Comparison of ENCODE assay signal across 22 cellular contexts in genomic region chr13:50668882-50669281, GRCh38.
DNase-seq lines count a peak whose midpoint lies in the region; ATAC-seq and TF ChIP-seq lines count a peak whose summit lies in the region.
"Had no signal": no experiment of that assay in that cellular context is flagged by ENCODE, and none has a peak within 500 bp of the region (broad histone marks: within the 10 kb centered on the region; RNA-seq: fewer than 3 reads in every experiment).

No MANE protein-coding gene starts in this region.

- H2AFZ ChIP-seq in OCI-LY7 (ENCODE audit: low read length): no peak overlapping the region
- H2AFZ ChIP-seq: GM23248 had no signal

- H3K4me3 ChIP-seq in HEK293 (ENCODE audit: low read depth, low read length): no peak overlapping the region
- H3K4me3 ChIP-seq in OCI-LY7 (ENCODE audit: low read depth, low read length, poor library complexity, severe bottlenecking): no peak overlapping the region
- H3K4me3 ChIP-seq: GM12878, GM23248 had no signal

- no peaks in the 10 kb centered on the region for H4K20me1 ChIP-seq in OCI-LY7 (ENCODE audit: insufficient read depth, low read length)

- peak; percentile 11 for DNase-seq in NCI-H1105 treated with DMSO at 0.1 percent for 48 hours (lab: John Stamatoyannopoulos, UW)
- DNase-seq in NCI-H1105 (lab: John Stamatoyannopoulos, UW): no peak
- peak; percentile 32 for DNase-seq in OCI-LY7 (ENCODE audit: low spot score)
- peak; percentile 17 for DNase-seq in pons (ENCODE audit: low spot score)
- DNase-seq in NCI-H510A (lab: John Stamatoyannopoulos, UW): no peak
- DNase-seq: 8988T; Calu3; CD4-positive, alpha-beta memory T cell; DMS79 treated with DMSO at 0.1 percent for 48 hours; GDM1; GM23248; KBM-7; NCI-H1930; NCI-H226; NCI-H526 treated with DMSO at 0.1 percent for 48 hours; PC-3 had no signal

- H3K27ac ChIP-seq in HEK293 (ENCODE audit: extremely low read depth, low read depth, low read length) (no peak overlapping the region), OCI-LY7 (ENCODE audit: low read depth, low read length, poor library complexity, severe bottlenecking) (no peak overlapping the region)
- H3K27ac ChIP-seq: GM23248, RWPE1 had no signal

- TF ChIP-seq CTCF in HEK293 (tag by site-specific recombination; IDR thresholded peaks at IDR 0.05) (no peak), OCI-LY7 (conservative IDR thresholded peaks at IDR 0.05; ENCODE audit: low read length) (no peak)

- intact Hi-C loops in OCI-LY7 (cut with micrococcal nuclease; ENCODE audit: unreplicated experiment): no loop called here

- H3K9me2 ChIP-seq in OCI-LY7 (ENCODE audit: insufficient read depth, low read length): no peaks in the 10 kb centered on the region

- no peak for ATAC-seq in HG03159 (IDR thresholded peaks at IDR 0.05; ENCODE audit: unreplicated experiment)
- no peak for ATAC-seq in GM18502 (IDR thresholded peaks at IDR 0.05; ENCODE audit: poor library complexity, unreplicated experiment)
- ATAC-seq: GM12878, HCT116, PC-3 had no signal

- H3K4me1 ChIP-seq in HEK293 (ENCODE audit: control insufficient read depth, insufficient read depth, low read length) (no peaks in the 10 kb centered on the region; the same call in 1 of the 2 replicates), OCI-LY7 (ENCODE audit: insufficient read depth, low read length, poor library complexity, severe bottlenecking) (no peaks in the 10 kb centered on the region)

- no peaks in the 10 kb centered on the region for H3K36me3 ChIP-seq in HEK293 (ENCODE audit: control insufficient read depth in 2 of 2, insufficient read depth in 1 of 2, low read length in 2 of 2)
- H3K36me3 ChIP-seq in OCI-LY7 (ENCODE audit: insufficient read depth, low read length): no peaks in the 10 kb centered on the region

- H3K9me3 ChIP-seq in HEK293 (ENCODE audit: control insufficient read depth, insufficient read depth, low read depth, low read length) (no peaks in the 10 kb centered on the region), OCI-LY7 (ENCODE audit: low read length) (no peaks in the 10 kb centered on the region)

- CTCF ChIA-PET in HEK293 (lab: Yijun Ruan, JAX): interaction anchor here (0.6 kb wide), 1 partner anchor 91 kb away, joined by 3 read pairs; no protein-coding TSS in a partner anchor
- CTCF ChIA-PET in OCI-LY7 (lab: Charles Lee; ENCODE audit: unreplicated experiment): no interaction called here

- no peak overlapping the region for H3K4me2 ChIP-seq in OCI-LY7 (ENCODE audit: low read length)

- H3K79me2 ChIP-seq in OCI-LY7 (ENCODE audit: insufficient read depth, low read depth, low read length): no peaks in the 10 kb centered on the region

- POLR2A ChIA-PET in HEK293 (lab: Yijun Ruan, JAX) (no interaction called here), OCI-LY7 (lab: Charles Lee) (no interaction called here)

- BruUV-seq in OCI-LY7 (replicated peaks; lab: Mats Ljungman, UMichigan): no TSS peak

TF ChIP-seq in HEK293, 187 proteins besides CTCF, POLR2A, EP300 and RAD21:
- TF ChIP-seq REPIN1 (tag by site-specific recombination; IDR thresholded peaks at IDR 0.05; ENCODE audit: low read depth) (no peak), SCRT2 (tag by site-specific recombination; IDR thresholded peaks at IDR 0.05) (peak; percentile 88), KLF8 (tag by site-specific recombination; IDR thresholded peaks at IDR 0.05) (no peak), ZNF354C (tag by site-specific recombination; IDR thresholded peaks at IDR 0.05; ENCODE audit: borderline replicate concordance, low read depth) (no peak)

Comparison
In these comparisons a context has a peak if more than half of its experiments do, and no peak if none do; other contexts are left out.
1. DNase-seq: peak in NCI-H1105 treated with DMSO at 0.1 percent for 48 hours (single experiment), OCI-LY7 (single experiment) and pons (single experiment); none in NCI-H1105 (single experiment) and NCI-H510A (single experiment).